In the genomic region with DNA sequence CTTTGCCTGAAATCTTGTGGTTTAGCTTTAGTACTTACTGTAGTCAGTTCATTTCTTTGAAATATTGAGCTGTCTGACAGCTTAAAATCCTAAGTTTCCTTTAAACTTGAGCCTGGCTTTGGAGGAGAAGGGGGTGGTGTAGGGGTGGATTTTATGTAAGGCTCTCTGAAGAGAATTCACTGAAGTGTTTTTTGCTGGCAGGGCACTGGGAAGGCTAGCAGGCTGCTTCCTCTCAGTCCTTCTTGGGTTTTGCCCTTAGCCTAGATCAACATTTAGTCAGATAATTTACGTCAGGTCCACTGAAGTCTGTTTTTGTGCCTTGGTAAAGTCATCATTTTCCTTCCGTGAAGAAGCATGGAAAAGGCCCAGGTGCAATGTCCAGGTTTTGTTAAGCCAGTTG, we compare ENCODE assay signal across 37 cellular contexts.
"Had no signal": no experiment of that assay in that cellular context is flagged by ENCODE, and none has a peak within 500 bp of the region (broad histone marks: within the 10 kb centered on the region; RNA-seq: fewer than 3 reads in every experiment).

No MANE protein-coding gene starts in this region.

- H3K27me3 Mint-ChIP-seq: activated B cell treated with CpG ODN at 0.5 μM for 24 hours; activated CD8-positive, alpha-beta T cell treated with anti-CD3 and anti-CD28 coated beads for 36 hours; activated naive CD4-positive, alpha-beta T cell treated with anti-CD3 and anti-CD28 coated beads, Interleukin-2, amount 50 U/mL, for 24 hours; activated naive CD8-positive, alpha-beta T cell treated with anti-CD3 and anti-CD28 coated beads for 36 hours; activated naive CD8-positive, alpha-beta T cell treated with anti-CD3 and anti-CD28 coated beads, Interleukin-2, amount 50 U/mL, for 24 hours; brain; T-helper 17 cell had no signal

- H3K9me3 Mint-ChIP-seq: activated B cell treated with CpG ODN at 0.5 μM for 24 hours; activated CD8-positive, alpha-beta T cell treated with anti-CD3 and anti-CD28 coated beads for 36 hours; activated naive CD4-positive, alpha-beta T cell treated with anti-CD3 and anti-CD28 coated beads for 36 hours; activated naive CD4-positive, alpha-beta T cell treated with anti-CD3 and anti-CD28 coated beads, Interleukin-2, amount 50 U/mL, for 24 hours; activated naive CD8-positive, alpha-beta T cell treated with anti-CD3 and anti-CD28 coated beads for 36 hours; activated T-helper 1 cell treated with anti-CD3 and anti-CD28 coated beads, Interleukin-12 subunit alpha, Interleukin-12 subunit beta, Interleukin-2, Interleukin-4 antibody, amounts not matched to agents 30 ng/mL and 10 ng/mL and 1 ng/mL, durations not matched to agents 14 hours and 24 hours and 36 hours; activated T-helper 2 cell treated with anti-CD3 and anti-CD28 coated beads, Interferon-gamma antibody, Interleukin-2, Interleukin-4, amounts not matched to agents 10 μg/mL and 5 μg/mL and 100 μg/mL, durations not matched to agents 14 hours and 24 hours and 36 hours; T-helper 2 cell treated with Interferon-gamma antibody and Interleukin-4, amounts not matched to agents 5 μg/mL and 100 μg/mL, for 36 hours had no signal

- H3K27me3 ChIP-seq: adrenal gland, breast epithelium, cardiac muscle cell, colonic mucosa, esophagus muscularis mucosa, foreskin keratinocyte, gastrocnemius medialis had no signal

- H3K36me3 ChIP-seq: adrenal gland, breast epithelium, colonic mucosa, gastrocnemius medialis, WERI-Rb-1 had no signal

- DNase-seq: activated B cell treated with CpG ODN at 0.5 μM for 24 hours; activated CD4-positive, alpha-beta T cell treated with anti-CD3 and anti-CD28 coated beads for 48 hours; activated CD4-positive, alpha-beta T cell treated with anti-CD3 and anti-CD28 coated beads, Interleukin-2, amount 50 U/mL, for 1 hour; activated CD4-positive, alpha-beta T cell treated with anti-CD3 and anti-CD28 coated beads, Interleukin-2, amount 50 U/mL, for 48 hours; activated CD8-positive, alpha-beta memory T cell treated with anti-CD3 and anti-CD28 coated beads, Interleukin-2, amount 10 ng/mL, durations not matched to agents 7 days and 5 days; activated CD8-positive, alpha-beta memory T cell treated with anti-CD3 and anti-CD28 coated beads, Interleukin-2, amount 50 U/mL, for 4 hours; activated CD8-positive, alpha-beta T cell treated with anti-CD3 and anti-CD28 coated beads for 36 hours; activated effector memory CD4-positive, alpha-beta T cell treated with anti-CD3 and anti-CD28 coated beads, Interleukin-2, amount 50 U/mL, for 16 hours; activated naive CD4-positive, alpha-beta T cell treated with anti-CD3 and anti-CD28 coated beads for 36 hours; activated naive CD8-positive, alpha-beta T cell treated with anti-CD3 and anti-CD28 coated beads for 36 hours; activated naive CD8-positive, alpha-beta T cell treated with anti-CD3 and anti-CD28 coated beads, Interleukin-2, amount 50 U/mL, for 24 hours; activated T-cell treated with anti-CD3 and anti-CD28 coated beads, Interleukin-2, amount 50 U/mL, for 1 hour; activated T-cell treated with anti-CD3 and anti-CD28 coated beads, Interleukin-2, amount 50 U/mL, for 48 hours; adrenal gland; amygdala; aorta; central memory CD4-positive, alpha-beta T cell; cerebellar nuclear complex; colonic mucosa; effector memory CD4-positive, alpha-beta T cell; erythroblast; foreskin keratinocyte; gastrocnemius medialis; glutamatergic neuron; T-helper 1 cell; T-helper 17 cell; T1000; WERI-Rb-1 had no signal

- H3K27ac Mint-ChIP-seq: activated B cell treated with CpG ODN at 0.5 μM for 24 hours; activated CD8-positive, alpha-beta memory T cell treated with anti-CD3 and anti-CD28 coated beads, Interleukin-2, amount 10 ng/mL, durations not matched to agents 7 days and 5 days; activated CD8-positive, alpha-beta T cell treated with anti-CD3 and anti-CD28 coated beads for 36 hours; activated naive CD4-positive, alpha-beta T cell treated with anti-CD3 and anti-CD28 coated beads for 36 hours; activated naive CD4-positive, alpha-beta T cell treated with anti-CD3 and anti-CD28 coated beads, Interleukin-2, amount 50 U/mL, for 24 hours; activated naive CD8-positive, alpha-beta T cell treated with anti-CD3 and anti-CD28 coated beads for 36 hours; activated naive CD8-positive, alpha-beta T cell treated with anti-CD3 and anti-CD28 coated beads, Interleukin-2, amount 50 U/mL, for 24 hours; activated T-helper 1 cell treated with anti-CD3 and anti-CD28 coated beads, Interleukin-12 subunit alpha, Interleukin-12 subunit beta, Interleukin-2, Interleukin-4 antibody, amounts not matched to agents 30 ng/mL and 10 ng/mL and 1 ng/mL, durations not matched to agents 14 hours and 24 hours and 36 hours; activated T-helper 2 cell treated with anti-CD3 and anti-CD28 coated beads, Interferon-gamma antibody, Interleukin-2, Interleukin-4, amounts not matched to agents 10 μg/mL and 5 μg/mL and 100 μg/mL, durations not matched to agents 14 hours and 24 hours and 36 hours; T-helper 17 cell; T-helper 2 cell treated with Interferon-gamma antibody and Interleukin-4, amounts not matched to agents 5 μg/mL and 100 μg/mL, for 36 hours had no signal

- H3K4me1 Mint-ChIP-seq: activated CD8-positive, alpha-beta memory T cell treated with anti-CD3 and anti-CD28 coated beads, Interleukin-2, amount 10 ng/mL, durations not matched to agents 7 days and 5 days; activated naive CD4-positive, alpha-beta T cell treated with anti-CD3 and anti-CD28 coated beads, Interleukin-2, amount 50 U/mL, for 24 hours; activated naive CD8-positive, alpha-beta T cell treated with anti-CD3 and anti-CD28 coated beads for 36 hours; activated naive CD8-positive, alpha-beta T cell treated with anti-CD3 and anti-CD28 coated beads, Interleukin-2, amount 50 U/mL, for 24 hours; T-helper 17 cell had no signal

- H3K27ac ChIP-seq: adrenal gland, breast epithelium, cardiac muscle cell, colonic mucosa, esophagus muscularis mucosa, foreskin keratinocyte, gastrocnemius medialis, WERI-Rb-1 had no signal

- H3K4me3 ChIP-seq: adrenal gland, breast epithelium, cardiac muscle cell, colonic mucosa, esophagus muscularis mucosa, gastrocnemius medialis had no signal

- H3K36me3 Mint-ChIP-seq: activated CD8-positive, alpha-beta memory T cell treated with anti-CD3 and anti-CD28 coated beads, Interleukin-2, amount 10 ng/mL, durations not matched to agents 7 days and 5 days; activated naive CD4-positive, alpha-beta T cell treated with anti-CD3 and anti-CD28 coated beads, Interleukin-2, amount 50 U/mL, for 24 hours; activated naive CD8-positive, alpha-beta T cell treated with anti-CD3 and anti-CD28 coated beads for 36 hours had no signal

- H3K9me3 ChIP-seq: adrenal gland, breast epithelium, colonic mucosa, esophagus muscularis mucosa, gastrocnemius medialis had no signal

- ATAC-seq: activated CD4-positive, CD25-positive, alpha-beta regulatory T cell treated with anti-CD3 and anti-CD28 coated beads, Interleukin-2, amount 50 U/mL, for 24 hours; activated CD8-positive, alpha-beta memory T cell treated with anti-CD3 and anti-CD28 coated beads, Interleukin-2, amount 10 ng/mL, durations not matched to agents 7 days and 5 days; activated CD8-positive, alpha-beta T cell treated with anti-CD3 and anti-CD28 coated beads for 36 hours; activated naive CD8-positive, alpha-beta T cell treated with anti-CD3 and anti-CD28 coated beads, Interleukin-2, amount 50 U/mL, for 24 hours; foreskin keratinocyte; gastrocnemius medialis; T-helper 17 cell had no signal

- H3K4me1 ChIP-seq: adrenal gland, breast epithelium, colonic mucosa, esophagus muscularis mucosa, foreskin keratinocyte, gastrocnemius medialis had no signal

- H3K4me3 Mint-ChIP-seq: activated B cell treated with CpG ODN at 0.5 μM for 24 hours; activated CD8-positive, alpha-beta memory T cell treated with anti-CD3 and anti-CD28 coated beads, Interleukin-2, amount 10 ng/mL, durations not matched to agents 7 days and 5 days; activated CD8-positive, alpha-beta T cell treated with anti-CD3 and anti-CD28 coated beads for 36 hours; activated naive CD4-positive, alpha-beta T cell treated with anti-CD3 and anti-CD28 coated beads for 36 hours; activated naive CD4-positive, alpha-beta T cell treated with anti-CD3 and anti-CD28 coated beads, Interleukin-2, amount 50 U/mL, for 24 hours; activated naive CD8-positive, alpha-beta T cell treated with anti-CD3 and anti-CD28 coated beads for 36 hours; activated naive CD8-positive, alpha-beta T cell treated with anti-CD3 and anti-CD28 coated beads, Interleukin-2, amount 50 U/mL, for 24 hours; activated T-helper 1 cell treated with anti-CD3 and anti-CD28 coated beads, Interleukin-12 subunit alpha, Interleukin-12 subunit beta, Interleukin-2, Interleukin-4 antibody, amounts not matched to agents 30 ng/mL and 10 ng/mL and 1 ng/mL, durations not matched to agents 14 hours and 24 hours and 36 hours; brain; T-helper 17 cell; T-helper 2 cell treated with Interferon-gamma antibody and Interleukin-4, amounts not matched to agents 5 μg/mL and 100 μg/mL, for 36 hours had no signal
